In genomic region chr16:29905668-29906067, GRCh38 we compare ENCODE assay signal across 1 cellular context.
TF ChIP-seq lines count a peak whose summit lies in the region.

No MANE protein-coding gene starts in this region.

TF ChIP-seq in GM12878, 131 proteins besides CTCF, POLR2A, EP300 and RAD21:
- TF ChIP-seq YBX1 (IDR thresholded peaks at IDR 0.05) (no peak), RCOR1 (conservative IDR thresholded peaks at IDR 0.05; ENCODE audit: low read depth, low read length) (no peak), STAT1 (conservative IDR thresholded peaks at IDR 0.05) (no peak), ZNF274 (IDR thresholded peaks at IDR 0.05; ENCODE audit: insufficient read depth, insufficient read length) (no peak)
